In genomic region chr5:115578657-115579056, GRCh38 we compare ENCODE assay signal across 15 cellular contexts. TPM values are rescaled to one million over a fixed set of nuclear protein-coding genes. Genes with fewer than 3 reads are reported as not detected.
DNase-seq lines count a peak whose midpoint lies in the region; ATAC-seq, FAIRE-seq and TF ChIP-seq lines count a peak whose summit lies in the region.
"Had no signal": no experiment of that assay in that cellular context is flagged by ENCODE, and none has a peak within 500 bp of the region (broad histone marks: within the 10 kb centered on the region; RNA-seq: fewer than 3 reads in every experiment).

No MANE protein-coding gene starts in this region.

- H3K36me3 ChIP-seq in heart right ventricle, result peaks cover 0 to 21% (median 0%) of the 10 kb centered on the region in 9 donors
- H3K36me3 ChIP-seq: colonic mucosa had no signal

- H3K27me3 ChIP-seq in heart right ventricle, result no peaks in the 10 kb centered on the region
- H3K27me3 ChIP-seq: colonic mucosa had no signal

- H3K27ac ChIP-seq in heart right ventricle, result no peak overlapping the region
- H3K27ac ChIP-seq: colonic mucosa had no signal

- H3K9me3 Mint-ChIP-seq in T-helper 2 cell treated with Interferon-gamma antibody and Interleukin-4, amounts not matched to agents 5 μg/mL and 100 μg/mL, for 36 hours, result no peaks in the 10 kb centered on the region
- H3K9me3 Mint-ChIP-seq: stimulated activated effector memory CD8-positive, alpha-beta T cell treated with anti-CD3 and anti-CD28 coated beads, Interleukin-12 subunit alpha, Interleukin-12 subunit beta, amount 100 ng/mL, for 72 hours had no signal

- in situ Hi-C loops in GM13976 (cut with MboI; ENCODE audit: low sequenced_read_pairs, unreplicated experiment), result loop anchor here (25.0 kb wide), 2 partner anchors 266 to 491 kb away; no protein-coding TSS in a partner anchor

- peaks cover 4% of the 10 kb centered on the region for H3K27me3 Mint-ChIP-seq in T-helper 2 cell treated with Interferon-gamma antibody and Interleukin-4, amounts not matched to agents 5 μg/mL and 100 μg/mL, for 36 hours (ENCODE audit: low read depth)

- no peak for FAIRE-seq in HTR-8/SVneo (lab: Jason Lieb, UNC)
- FAIRE-seq: H1 had no signal

- peak; percentile 59 for ATAC-seq in GM19455 (IDR thresholded peaks at IDR 0.05; ENCODE audit: unreplicated experiment)
- ATAC-seq in HG02870 (IDR thresholded peaks at IDR 0.05; ENCODE audit: unreplicated experiment), result peak; percentile 39
- ATAC-seq in HG03520 (IDR thresholded peaks at IDR 0.05; ENCODE audit: unreplicated experiment), result peak; percentile 67
- no peak for ATAC-seq in heart right ventricle
- ATAC-seq: left cardiac atrium; Right ventricle myocardium inferior; stimulated activated effector memory CD8-positive, alpha-beta T cell treated with anti-CD3 and anti-CD28 coated beads, Interleukin-12 subunit alpha, Interleukin-12 subunit beta, amount 100 ng/mL, for 72 hours had no signal

- intact Hi-C loops in heart right ventricle (cut with DNase I), result loop anchor here in 1 of 10 donors (10.0 kb wide), 2 partner anchors 204 to 484 kb away; no protein-coding TSS in a partner anchor

- H3K36me3 Mint-ChIP-seq in T-helper 2 cell treated with Interferon-gamma antibody and Interleukin-4, amounts not matched to agents 5 μg/mL and 100 μg/mL, for 36 hours (ENCODE audit: low read depth), result no peaks in the 10 kb centered on the region
- H3K36me3 Mint-ChIP-seq: stimulated activated effector memory CD8-positive, alpha-beta T cell treated with anti-CD3 and anti-CD28 coated beads, Interleukin-12 subunit alpha, Interleukin-12 subunit beta, amount 100 ng/mL, for 72 hours had no signal

- DNase-seq in GM13976 (ENCODE audit: low spot score) (peak; percentile 48), heart right ventricle (no peak), HTR-8/SVneo (ENCODE audit: insufficient read length, low spot score) (no peak), glomerular visceral epithelial cell (ENCODE audit: extremely low spot score) (no peak)
- no peak for DNase-seq in T-helper 2 cell treated with Interferon-gamma antibody and Interleukin-4, amounts not matched to agents 5 μg/mL and 100 μg/mL, for 36 hours (ENCODE audit: low spot score)
- DNase-seq: colonic mucosa, Kasumi-1, left cardiac atrium had no signal

- H3K27ac Mint-ChIP-seq in T-helper 2 cell treated with Interferon-gamma antibody and Interleukin-4, amounts not matched to agents 5 μg/mL and 100 μg/mL, for 36 hours, result no peak overlapping the region
- H3K27ac Mint-ChIP-seq: activated naive CD8-positive, alpha-beta T cell; stimulated activated effector memory CD8-positive, alpha-beta T cell treated with anti-CD3 and anti-CD28 coated beads, Interleukin-12 subunit alpha, Interleukin-12 subunit beta, amount 100 ng/mL, for 72 hours had no signal

- whole genome bisulfite sequencing in heart right ventricle, 2 donors, result 87 to 88% methylated on average over 3 of the region's 3 CpGs

- no peaks in the 10 kb centered on the region for H3K4me1 Mint-ChIP-seq in T-helper 2 cell treated with Interferon-gamma antibody and Interleukin-4, amounts not matched to agents 5 μg/mL and 100 μg/mL, for 36 hours (ENCODE audit: low read depth)
- H3K4me1 Mint-ChIP-seq: stimulated activated effector memory CD8-positive, alpha-beta T cell treated with anti-CD3 and anti-CD28 coated beads, Interleukin-12 subunit alpha, Interleukin-12 subunit beta, amount 100 ng/mL, for 72 hours had no signal

- peaks cover 0 to 27% (median 2%) of the 10 kb centered on the region in 9 donors for H3K4me1 ChIP-seq in heart right ventricle
- H3K4me1 ChIP-seq: colonic mucosa had no signal

- peaks cover 0 to 5% (median 0%) of the 10 kb centered on the region in 11 donors for H3K9me3 ChIP-seq in heart right ventricle
- H3K9me3 ChIP-seq: colonic mucosa had no signal

- no peak overlapping the region for H3K4me3 Mint-ChIP-seq in T-helper 2 cell treated with Interferon-gamma antibody and Interleukin-4, amounts not matched to agents 5 μg/mL and 100 μg/mL, for 36 hours
- H3K4me3 Mint-ChIP-seq: activated naive CD8-positive, alpha-beta T cell; stimulated activated effector memory CD8-positive, alpha-beta T cell treated with anti-CD3 and anti-CD28 coated beads, Interleukin-12 subunit alpha, Interleukin-12 subunit beta, amount 100 ng/mL, for 72 hours had no signal

- H3K4me3 ChIP-seq in heart right ventricle, result no peak overlapping the region
- H3K4me3 ChIP-seq: colonic mucosa had no signal

- TF ChIP-seq CTCF in GM13976 (IDR thresholded peaks at IDR 0.05; ENCODE audit: borderline replicate concordance, control extremely low read depth, extremely low read depth, insufficient read depth, missing control alignments) (no peak), heart right ventricle (IDR thresholded peaks at IDR 0.05) (no peak)

RNA-seq across cellular contexts. Expression of gene TICAM2, which starts 23.6 kb away (rescaled TPM):
- total RNA-seq in heart right ventricle, result 1 to 10 TPM; 1.2 to 4.4 (median 2.0) TPM
- 1 to 10 TPM; 1.3 to 1.9 TPM for polyA plus RNA-seq in heart right ventricle
- total RNA-seq: H1 had no signal

RNA-seq across cellular contexts. Expression of gene FEM1C, which starts 34.1 kb away (rescaled TPM):
- 10 to 100 TPM; 40.2 to 72.2 (median 57.5) TPM for total RNA-seq in heart right ventricle
- polyA plus RNA-seq in heart right ventricle, result 10 to 100 TPM; 17.8 to 23.1 TPM

RNA-seq across cellular contexts. Expression of gene TMED7, which starts 47.2 kb away (rescaled TPM):
- 100 to 1,000 TPM in 1 of 10 donors, 10 to 100 TPM in 9; 73.4 to 100 (median 85.9) TPM for total RNA-seq in heart right ventricle
- 10 to 100 TPM; 15.8 to 41.7 TPM for polyA plus RNA-seq in heart right ventricle

Comparison
In these comparisons a context has a peak if more than half of its experiments do, and no peak if none do; other contexts are left out.
1. ATAC-seq: peak in GM19455 (single experiment), HG02870 (single experiment) and HG03520 (single experiment); none in heart right ventricle (0 of 8).